Comparison of ENCODE assay signal across 10 cellular contexts in genomic region chr20:1964659-1965405, GRCh38. TPM values are rescaled to one million over a fixed set of nuclear protein-coding genes. Genes with fewer than 3 reads are reported as not detected.
DNase-seq lines count a peak whose midpoint lies in the region; ATAC-seq, FAIRE-seq and TF ChIP-seq lines count a peak whose summit lies in the region.
"Had no signal": no experiment of that assay in that cellular context is flagged by ENCODE, and none has a peak within 500 bp of the region (broad histone marks: within the 10 kb centered on the region; RNA-seq: fewer than 3 reads in every experiment).

No MANE protein-coding gene starts in this region.

- H3K9me2 ChIP-seq in DOHH2 (replicated peaks; ENCODE audit: control insufficient read depth, low read length) = no peaks in the 10 kb centered on the region
- H3K9me2 ChIP-seq in Loucy (replicated peaks; ENCODE audit: low read depth, low read length) = no peaks in the 10 kb centered on the region

- no peak overlapping the region for H4K91ac ChIP-seq in neuronal stem cell (ENCODE audit: low read depth, low read length, poor library complexity)

- H4K20me1 ChIP-seq in DOHH2 (ENCODE audit: control insufficient read depth, insufficient read depth, low read depth, low read length) (no peaks in the 10 kb centered on the region), Loucy (ENCODE audit: insufficient read depth, low read length, poor library complexity, severe bottlenecking) (no peaks in the 10 kb centered on the region)

- peak overlapping the region; percentile 63 for H3K4me2 ChIP-seq in DOHH2 (ENCODE audit: low read length)
- H3K4me2 ChIP-seq in Loucy (ENCODE audit: low read depth, low read length, poor library complexity, severe bottlenecking) = peak overlapping the region; percentile 52
- no peak overlapping the region for H3K4me2 ChIP-seq in neuronal stem cell (ENCODE audit: insufficient read depth, low read length, poor library complexity, severe bottlenecking)

- no peak overlapping the region for H4K8ac ChIP-seq in neuronal stem cell (ENCODE audit: low read depth, low read length)

- no peak overlapping the region for H2AK5ac ChIP-seq in neuronal stem cell (ENCODE audit: low read depth, low read length)

- no peaks in the 10 kb centered on the region for H3K79me1 ChIP-seq in neuronal stem cell (ENCODE audit: low read depth, low read length)

- no CpG with 5 or more reads among the region's 14 CpGs for WGBS in neuronal stem cell (ENCODE audit: extremely low coverage in 2 of 2, insufficient read length in 2 of 2, insufficient replicate concordance in 1 of 2), 2 donors

- DNase-seq in astrocyte of the spinal cord (ENCODE audit: low read depth, low spot score) (no peak), neuronal stem cell (ENCODE audit: low spot score) (no peak), NCI-H774 (lab: John Stamatoyannopoulos, UW) (no peak), GM12891 (ENCODE audit: insufficient read length, low spot score) (no peak)

- TF ChIP-seq POLR2A in GM12891 (IDR thresholded peaks at IDR 0.05; ENCODE audit: low read depth, low read length) = no peak

- ATAC-seq in HG03280 (IDR thresholded peaks at IDR 0.05; ENCODE audit: unreplicated experiment) = no peak
- no peak for ATAC-seq in GM21576 (IDR thresholded peaks at IDR 0.05; ENCODE audit: unreplicated experiment)

- H3K23ac ChIP-seq in neuronal stem cell (ENCODE audit: low read depth, low read length, poor library complexity) = no peak overlapping the region

- H3K27me3 ChIP-seq in DOHH2 (ENCODE audit: control insufficient read depth, low read length) = peaks cover 39% of the 10 kb centered on the region
- H3K27me3 ChIP-seq in Loucy (ENCODE audit: insufficient read depth, low read length, poor library complexity, severe bottlenecking) = no peaks in the 10 kb centered on the region
- peaks cover 0 to 69% (median 3%) of the 10 kb centered on the region in 3 experiments for H3K27me3 ChIP-seq in neuronal stem cell (ENCODE audit: control insufficient read depth in 3 of 3, insufficient read depth in 3 of 3, low read depth in 1 of 3, low read length in 3 of 3)
- H3K27me3 ChIP-seq: body of pancreas, thyroid gland had no signal

- no peak overlapping the region for H3K18ac ChIP-seq in neuronal stem cell (ENCODE audit: low read length)

- no peak overlapping the region for H3K4ac ChIP-seq in neuronal stem cell (ENCODE audit: low read length)

- in situ Hi-C loops in astrocyte of the spinal cord (cut with HindIII; ENCODE audit: low sequenced_read_pairs) = no loop called here

- FAIRE-seq in GM12891 (lab: Jason Lieb, UNC) = no peak

- H2BK120ac ChIP-seq in neuronal stem cell (ENCODE audit: low read depth, low read length) = no peak overlapping the region

- H3K9ac ChIP-seq in Loucy (ENCODE audit: low read depth, low read length, poor library complexity, severe bottlenecking) (no peak overlapping the region), neuronal stem cell (ENCODE audit: low read depth, low read length, poor library complexity) (no peak overlapping the region)

- H2BK15ac ChIP-seq in neuronal stem cell (ENCODE audit: low read length) = no peak overlapping the region

- H3K79me2 ChIP-seq in DOHH2 (ENCODE audit: control insufficient read depth, low read length) = no peaks in the 10 kb centered on the region
- H3K79me2 ChIP-seq in Loucy (ENCODE audit: insufficient read depth, low read length) = no peaks in the 10 kb centered on the region

- no peak overlapping the region for H2BK5ac ChIP-seq in neuronal stem cell (ENCODE audit: low read length)

- no peak overlapping the region for H2BK12ac ChIP-seq in neuronal stem cell (ENCODE audit: low read length)

- H3K14ac ChIP-seq in neuronal stem cell (ENCODE audit: low read length) = no peak overlapping the region

- H2AFZ ChIP-seq in Loucy (ENCODE audit: low read length) = peak overlapping the region; percentile 80
- H2AFZ ChIP-seq in neuronal stem cell (ENCODE audit: low read length) = peak overlapping the region; percentile 77

- TF ChIP-seq CTCF in DOHH2 (IDR thresholded peaks at IDR 0.05; ENCODE audit: low read depth, low read length, poor library complexity, severe bottlenecking) (no peak), Loucy (conservative IDR thresholded peaks at IDR 0.05; ENCODE audit: low read length) (no peak), astrocyte of the spinal cord (IDR thresholded peaks at IDR 0.05; ENCODE audit: low read depth, low read length) (peak; percentile 14)

- H3K9me3 ChIP-seq in DOHH2 (ENCODE audit: control insufficient read depth, insufficient read depth, low read length) = no peaks in the 10 kb centered on the region
- H3K9me3 ChIP-seq in Loucy (ENCODE audit: insufficient read depth, low read depth, low read length) = no peaks in the 10 kb centered on the region
- peaks cover 0 to 2% of the 10 kb centered on the region in 2 donors for H3K9me3 ChIP-seq in neuronal stem cell (replicated peaks in 1 of 2; ENCODE audit: control insufficient read depth in 2 of 2, insufficient read depth in 1 of 2, low read depth in 1 of 2, low read length in 2 of 2)
- H3K9me3 ChIP-seq: body of pancreas, thyroid gland had no signal

- H3K36me3 ChIP-seq in DOHH2 (ENCODE audit: control insufficient read depth, low read length) = no peaks in the 10 kb centered on the region
- H3K36me3 ChIP-seq in Loucy (ENCODE audit: insufficient read depth, low read length) = no peaks in the 10 kb centered on the region
- H3K36me3 ChIP-seq in neuronal stem cell (replicated peaks in 1 of 2; ENCODE audit: control insufficient read depth in 2 of 2, insufficient read depth in 2 of 2, low read length in 2 of 2) = no peaks in the 10 kb centered on the region
- H3K36me3 ChIP-seq: thyroid gland had no signal

- H3K4me3 ChIP-seq in DOHH2 (ENCODE audit: low read length) = peak overlapping the region; percentile 45; the same call in 1 of the 2 replicates
- H3K4me3 ChIP-seq in Loucy (ENCODE audit: low read length, poor library complexity, severe bottlenecking) = peak overlapping the region; percentile 37
- H3K4me3 ChIP-seq in astrocyte of the spinal cord (ENCODE audit: low read depth, low read length) = no peak overlapping the region
- H3K4me3 ChIP-seq in neuronal stem cell (ENCODE audit: low read length in 2 of 2) = no peak overlapping the region
- H3K4me3 ChIP-seq: body of pancreas, thyroid gland had no signal

- H3K4me1 ChIP-seq in DOHH2 (ENCODE audit: control insufficient read depth, low read length) (peaks cover 12% of the 10 kb centered on the region), Loucy (ENCODE audit: insufficient read depth, low read length, poor library complexity, severe bottlenecking) (no peaks in the 10 kb centered on the region), neuronal stem cell (ENCODE audit: control insufficient read depth in 2 of 2, insufficient read depth in 1 of 2, low read depth in 1 of 2, low read length in 2 of 2) (peaks cover 0 to 3% of the 10 kb centered on the region in 2 donors)
- H3K4me1 ChIP-seq: thyroid gland had no signal

- H3F3A ChIP-seq in DOHH2 (ENCODE audit: control insufficient read depth, insufficient read depth) = no peaks in the 10 kb centered on the region
- no peaks in the 10 kb centered on the region for H3F3A ChIP-seq in Loucy (ENCODE audit: low read depth)

- H3K27ac ChIP-seq in DOHH2 (ENCODE audit: low read depth, low read length) = no peak overlapping the region
- H3K27ac ChIP-seq in neuronal stem cell (replicated peaks; ENCODE audit: low read length) = no peak overlapping the region
- H3K27ac ChIP-seq: body of pancreas, thyroid gland had no signal

TF ChIP-seq in GM12891, 5 proteins besides CTCF, POLR2A, EP300 and RAD21:
- TF ChIP-seq POLR2AphosphoS5 (IDR thresholded peaks at IDR 0.05; ENCODE audit: low read depth, low read length) = no peak
- no peak for TF ChIP-seq POU2F2 (IDR thresholded peaks at IDR 0.05; ENCODE audit: low read depth, low read length)
- no peak for TF ChIP-seq PAX5 (IDR thresholded peaks at IDR 0.05; ENCODE audit: insufficient read depth, low read length, severe bottlenecking)
- no peak for TF ChIP-seq SPI1 (IDR thresholded peaks at IDR 0.05; ENCODE audit: low read depth, low read length)
- no peak for TF ChIP-seq TAF1 (IDR thresholded peaks at IDR 0.05; ENCODE audit: low read depth, low read length)

RNA-seq across cellular contexts. Expression of gene PDYN, which starts 29.0 kb away (rescaled TPM):
- 0.06 TPM for polyA plus RNA-seq in neuronal stem cell (2013, experiment 1 of 2)
- polyA plus RNA-seq in neuronal stem cell (2013, experiment 2 of 2) = 0.01 TPM
- polyA plus RNA-seq in GM12891 (2012; ENCODE audit: low read depth, missing spikeins) = not detected

Comparison
In these comparisons a context has a peak if more than half of its experiments do, and no peak if none do; other contexts are left out.
1. H3K4me3 ChIP-seq: peak in DOHH2 (single experiment) and Loucy (single experiment); none in astrocyte of the spinal cord (single experiment) and neuronal stem cell (0 of 2).